ENCODE assay signal across 15 cellular contexts in genomic region chrX:1561164-1561563, GRCh38. TPM values are rescaled to one million over a fixed set of nuclear protein-coding genes. Genes with fewer than 3 reads are reported as not detected.
"Had no signal": no experiment of that assay in that cellular context is flagged by ENCODE, and none has a peak within 500 bp of the region (broad histone marks: within the 10 kb centered on the region; RNA-seq: fewer than 3 reads in every experiment).

No MANE protein-coding gene starts in this region.

- H3K4me3 ChIP-seq: body of pancreas, left lung, tibial artery had no signal

- H3K9ac ChIP-seq: parathyroid adenoma had no signal

- ATAC-seq: body of pancreas, left lung had no signal

- H3K27me3 ChIP-seq: body of pancreas, left lung, tibial artery had no signal

- H3K4me1 ChIP-seq: body of pancreas, parathyroid adenoma, tibial artery had no signal

- H3K9me3 ChIP-seq: body of pancreas, left lung, tibial artery had no signal

- H3K27ac ChIP-seq: body of pancreas, left lung, parathyroid adenoma, tibial artery had no signal

- DNase-seq: activated gamma-delta T cell; activated T-cell treated with anti-CD3 and anti-CD28 coated beads, Interleukin-2, amount 50 U/mL, for 1 hour; body of pancreas; central memory CD4-positive, alpha-beta T cell; cortex of kidney; mesenchymal stem cell; retina; stimulated activated CD4-positive, alpha-beta T cell treated with anti-CD3 and anti-CD28 coated beads, Interleukin-15, amount 100 ng/mL, for 24 hours; stimulated activated CD4-positive, alpha-beta T cell treated with anti-CD3 and anti-CD28 coated beads, Interleukin-4, amount 100 ng/mL, for 24 hours; T-helper 9 cell had no signal

- H3K36me3 ChIP-seq: left lung, tibial artery had no signal

RNA-seq across cellular contexts. Expression of gene P2RY8, which starts 24.2 kb away (rescaled TPM):
- total RNA-seq: epithelial cell of proximal tubule had no signal
- polyA plus RNA-seq: keratinocyte had no signal

RNA-seq across cellular contexts. Expression of gene ASMT, which starts 53.7 kb away (rescaled TPM):
- total RNA-seq: body of pancreas, epithelial cell of proximal tubule, left lung had no signal
- polyA plus RNA-seq: keratinocyte had no signal
